ENCODE assay signal across 30 cellular contexts in genomic region chr7:104852386-104852785, GRCh38.
"Had no signal": no experiment of that assay in that cellular context is flagged by ENCODE, and none has a peak within 500 bp of the region (broad histone marks: within the 10 kb centered on the region; RNA-seq: fewer than 3 reads in every experiment).

No MANE protein-coding gene starts in this region.

- FAIRE-seq: bronchial epithelial cell, kidney had no signal

- H3K27ac Mint-ChIP-seq: activated CD8-positive, alpha-beta T cell treated with anti-CD3 and anti-CD28 coated beads for 36 hours; activated naive CD4-positive, alpha-beta T cell treated with anti-CD3 and anti-CD28 coated beads, Interleukin-2, amount 50 U/mL, for 24 hours; activated naive CD8-positive, alpha-beta T cell treated with anti-CD3 and anti-CD28 coated beads, Interleukin-2, amount 50 U/mL, for 24 hours; activated T-helper 2 cell treated with anti-CD3 and anti-CD28 coated beads, Interferon-gamma antibody, Interleukin-2, Interleukin-4, amounts not matched to agents 10 μg/mL and 5 μg/mL and 100 μg/mL, durations not matched to agents 14 hours and 24 hours and 36 hours; dendritic cell treated with granulocyte-macrophage colony-stimulating factor and Interleukin-4, amounts not matched to agents 40 ng/mL and 50 ng/mL, for 4 days; endodermal cell; natural killer cell; WTC11 had no signal

- H3K27me3 Mint-ChIP-seq: activated CD8-positive, alpha-beta T cell treated with anti-CD3 and anti-CD28 coated beads for 36 hours; activated naive CD8-positive, alpha-beta T cell treated with anti-CD3 and anti-CD28 coated beads, Interleukin-2, amount 50 U/mL, for 24 hours; central memory CD8-positive, alpha-beta T cell; dendritic cell treated with granulocyte-macrophage colony-stimulating factor and Interleukin-4, amounts not matched to agents 40 ng/mL and 50 ng/mL, for 4 days had no signal

- H3K9me3 Mint-ChIP-seq: activated CD8-positive, alpha-beta T cell treated with anti-CD3 and anti-CD28 coated beads for 36 hours; activated naive CD4-positive, alpha-beta T cell treated with anti-CD3 and anti-CD28 coated beads, Interleukin-2, amount 50 U/mL, for 24 hours; activated naive CD8-positive, alpha-beta T cell treated with anti-CD3 and anti-CD28 coated beads, Interleukin-2, amount 50 U/mL, for 24 hours; activated T-cell treated with anti-CD3 and anti-CD28 coated beads, Interleukin-2, amount 50 U/mL, for 4 hours; activated T-helper 2 cell treated with anti-CD3 and anti-CD28 coated beads, Interferon-gamma antibody, Interleukin-2, Interleukin-4, amounts not matched to agents 10 μg/mL and 5 μg/mL and 100 μg/mL, durations not matched to agents 14 hours and 24 hours and 36 hours; central memory CD8-positive, alpha-beta T cell; dendritic cell treated with granulocyte-macrophage colony-stimulating factor and Interleukin-4, amounts not matched to agents 40 ng/mL and 50 ng/mL, for 4 days; endodermal cell; natural killer cell; WTC11 had no signal

- H3K27ac ChIP-seq: lower lobe of right lung, neutrophil, ovary, prostate gland, thyroid gland had no signal

- H3K4me3 Mint-ChIP-seq: activated CD8-positive, alpha-beta T cell treated with anti-CD3 and anti-CD28 coated beads for 36 hours; activated naive CD4-positive, alpha-beta T cell treated with anti-CD3 and anti-CD28 coated beads, Interleukin-2, amount 50 U/mL, for 24 hours; activated naive CD8-positive, alpha-beta T cell treated with anti-CD3 and anti-CD28 coated beads, Interleukin-2, amount 50 U/mL, for 24 hours; activated T-cell treated with anti-CD3 and anti-CD28 coated beads, Interleukin-2, amount 50 U/mL, for 4 hours; central memory CD8-positive, alpha-beta T cell; dendritic cell treated with granulocyte-macrophage colony-stimulating factor and Interleukin-4, amounts not matched to agents 40 ng/mL and 50 ng/mL, for 4 days; endodermal cell; natural killer cell; WTC11 had no signal

- ATAC-seq: activated CD8-positive, alpha-beta T cell treated with anti-CD3 and anti-CD28 coated beads for 36 hours; activated naive CD8-positive, alpha-beta T cell treated with anti-CD3 and anti-CD28 coated beads, Interleukin-2, amount 50 U/mL, for 24 hours; activated T-cell treated with anti-CD3 and anti-CD28 coated beads, Interleukin-2, amount 50 U/mL, for 4 hours; esophagus mucosa; SK-N-SH treated with all-trans-retinoic acid at 6 μM for 48 hours; WTC11 had no signal

- H3K27me3 ChIP-seq: ovary, thyroid gland had no signal

- H3K4me1 ChIP-seq: lower lobe of right lung, prostate gland, thyroid gland had no signal

- DNase-seq: activated CD4-positive, alpha-beta T cell treated with anti-CD3 and anti-CD28 coated beads for 1 hour; activated CD4-positive, alpha-beta T cell treated with anti-CD3 and anti-CD28 coated beads, Interleukin-2, amount 50 U/mL, for 1 hour; activated CD8-positive, alpha-beta T cell treated with anti-CD3 and anti-CD28 coated beads for 36 hours; activated naive CD8-positive, alpha-beta T cell treated with anti-CD3 and anti-CD28 coated beads, Interleukin-2, amount 50 U/mL, for 24 hours; activated T-cell treated with anti-CD3 and anti-CD28 coated beads, Interleukin-2, amount 50 U/mL, for 4 hours; endodermal cell; foreskin fibroblast; head of caudate nucleus; hippocampal formation; lower lobe of right lung; mesendoderm; natural killer cell; ovary; stimulated activated CD4-positive, alpha-beta T cell treated with anti-CD3 and anti-CD28 coated beads, Interleukin-15, amount 100 ng/mL, for 24 hours; stimulated activated CD4-positive, alpha-beta T cell treated with anti-CD3 and anti-CD28 coated beads, Interleukin-2, amount 100 ng/mL, for 24 hours; stimulated activated naive CD4-positive, alpha-beta T cell treated with Interleukin-2 at 50 U/mL for 16 hours; substantia nigra; T-helper 2 cell; thyroid gland had no signal

- H3K9me3 ChIP-seq: lower lobe of right lung, neutrophil, ovary, prostate gland, thyroid gland had no signal

- H3K4me1 Mint-ChIP-seq: endodermal cell, WTC11 had no signal

- H3K4me3 ChIP-seq: lower lobe of right lung, ovary, prostate gland, thyroid gland had no signal

- H3K36me3 ChIP-seq: lower lobe of right lung, neutrophil, ovary, prostate gland, thyroid gland had no signal
